1 cellular context compared by ENCODE assay signal in genomic region chr17:49741009-49741691, GRCh38.
TF ChIP-seq lines count a peak whose summit lies in the region.

No MANE protein-coding gene starts in this region.

TF ChIP-seq in WTC11, 78 proteins besides CTCF, POLR2A, EP300 and RAD21 (continued from another document):
- TF ChIP-seq STAT6 (CRISPR knock-in tag; conservative IDR thresholded peaks at IDR 0.05; ENCODE audit: low read depth): no peak
- no peak for TF ChIP-seq TEAD1 (CRISPR knock-in tag; IDR thresholded peaks at IDR 0.05)
- TF ChIP-seq ZNF671 (CRISPR knock-in tag; IDR thresholded peaks at IDR 0.05): no peak
TF ChIP-seq in WTC11: peak in this region for 0.
